In the genomic region with DNA sequence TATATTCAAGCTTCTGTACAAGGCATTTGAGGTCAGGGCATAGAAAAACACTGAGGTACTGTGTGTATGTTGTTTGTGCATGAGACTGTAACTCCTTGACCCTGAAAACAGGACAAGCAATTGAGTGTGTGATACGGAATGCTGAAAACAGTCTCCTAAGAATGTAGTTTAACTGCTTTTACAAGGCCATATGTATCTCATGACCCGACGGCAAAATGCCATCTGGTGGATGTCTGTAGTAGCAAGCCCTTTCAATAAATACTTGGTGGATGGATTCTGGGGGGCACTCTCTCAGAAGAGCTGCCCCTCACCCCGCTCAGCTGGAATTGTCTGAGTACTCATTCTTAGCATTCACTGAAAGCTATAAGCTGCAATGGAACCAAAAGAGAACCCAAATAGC, we compare ENCODE assay signal across 18 cellular contexts.
A peak's percentile ranks its signal among the peaks of the same experiment; 100 is the strongest.
DNase-seq lines count a peak whose midpoint lies in the region; ATAC-seq and TF ChIP-seq lines count a peak whose summit lies in the region.
"Had no signal": no experiment of that assay in that cellular context is flagged by ENCODE, and none has a peak within 500 bp of the region (broad histone marks: within the 10 kb centered on the region; RNA-seq: fewer than 3 reads in every experiment).

No MANE protein-coding gene starts in this region.

- DNase-seq in SIG-M5 treated with dmso at 0.1 percent for 504 hours (lab: John Stamatoyannopoulos, UW; ENCODE audit: unreplicated experiment) (peak; percentile 17), SIG-M5 (lab: John Stamatoyannopoulos, UW) (no peak), SK-MEL-5 (ENCODE audit: low read depth, low spot score) (peak; percentile 56), hepatocyte (ENCODE audit: low spot score) (peak; percentile 48), upper lobe of right lung (no peak), NCI-H187 treated with DMSO at 0.1 percent for 48 hours (lab: John Stamatoyannopoulos, UW) (no peak), KG1 (lab: John Stamatoyannopoulos, UW) (no peak)
- DNase-seq: activated CD8-positive, alpha-beta memory T cell treated with anti-CD3 and anti-CD28 coated beads for 24 hours; amniotic stem cell; CD4-positive, alpha-beta T cell; erythroblast; head of caudate nucleus; KBM-7; NCI-H1105; pancreas; small intestine; stimulated activated naive B cell treated with anti-CD40 and anti-IgM and Interleukin-4, amounts not matched to agents 10 μg/mL and 1 μg/mL and 100 μg/mL, for 72 hours had no signal

- H3K27me3 ChIP-seq in hepatocyte (no peaks in the 10 kb centered on the region), upper lobe of right lung (no peaks in the 10 kb centered on the region)
- H3K27me3 ChIP-seq: pancreas had no signal

- H2AFZ ChIP-seq in hepatocyte: no peak overlapping the region

- H3K4me2 ChIP-seq in hepatocyte: no peak overlapping the region

- peak; percentile 20 for ATAC-seq in upper lobe of right lung
- ATAC-seq in GM19324 (IDR thresholded peaks at IDR 0.05; ENCODE audit: low FRiP score, unreplicated experiment): no peak
- ATAC-seq: stimulated activated naive B cell treated with anti-CD40 and anti-IgM and Interleukin-4, amounts not matched to agents 10 μg/mL and 1 μg/mL and 100 μg/mL, for 72 hours had no signal

- intact Hi-C loops in upper lobe of right lung (cut with DNase I): no loop called here

- no peaks in the 10 kb centered on the region for H4K20me1 ChIP-seq in hepatocyte (ENCODE audit: insufficient read depth, poor library complexity, severe bottlenecking)

- WGBS in hepatocyte (ENCODE audit: low lambda C conversion rate, missing lambda C conversion rate): 25% methylated on average over 4 of the region's 4 CpGs

- in situ Hi-C loops in SK-MEL-5 (cut with HindIII; ENCODE audit: low pct_unique_long_range_greater_than_20kb, low sequenced_read_pairs): no loop called here

- H3K4me1 ChIP-seq in hepatocyte (ENCODE audit: insufficient read depth) (no peaks in the 10 kb centered on the region), upper lobe of right lung (no peaks in the 10 kb centered on the region)
- H3K4me1 ChIP-seq: pancreas had no signal

- H3K9me3 ChIP-seq in hepatocyte (ENCODE audit: low read depth): no peaks in the 10 kb centered on the region
- no peaks in the 10 kb centered on the region for H3K9me3 ChIP-seq in upper lobe of right lung
- H3K9me3 ChIP-seq: pancreas had no signal

- no peaks in the 10 kb centered on the region for H3K79me2 ChIP-seq in hepatocyte

- no peaks in the 10 kb centered on the region for H3K36me3 ChIP-seq in hepatocyte (replicated peaks; ENCODE audit: insufficient read depth, low read depth)
- H3K36me3 ChIP-seq in upper lobe of right lung: no peaks in the 10 kb centered on the region
- H3K36me3 ChIP-seq: pancreas had no signal

- H3K27ac ChIP-seq in hepatocyte (no peak overlapping the region), upper lobe of right lung (no peak overlapping the region)
- H3K27ac ChIP-seq: pancreas had no signal

- peak; percentile 41 for TF ChIP-seq CTCF in hepatocyte (IDR thresholded peaks at IDR 0.05; ENCODE audit: poor library complexity)
- TF ChIP-seq CTCF in upper lobe of right lung (IDR thresholded peaks at IDR 0.05): no peak

- H3K9me2 ChIP-seq in hepatocyte (replicated peaks; ENCODE audit: insufficient read depth): no peaks in the 10 kb centered on the region

- H3K4me3 ChIP-seq in hepatocyte (no peak overlapping the region), upper lobe of right lung (no peak overlapping the region)
- H3K4me3 ChIP-seq: pancreas had no signal

Comparison
In these comparisons a context has a peak if more than half of its experiments do, and no peak if none do; other contexts are left out.
1. DNase-seq: peak in SIG-M5 treated with dmso at 0.1 percent for 504 hours (single experiment), SK-MEL-5 (single experiment) and hepatocyte (single experiment); none in SIG-M5 (single experiment), upper lobe of right lung (single experiment), NCI-H187 treated with DMSO at 0.1 percent for 48 hours (single experiment) and KG1 (single experiment).